Comparison of ENCODE assay signal across 2 cellular contexts in the genomic region with DNA sequence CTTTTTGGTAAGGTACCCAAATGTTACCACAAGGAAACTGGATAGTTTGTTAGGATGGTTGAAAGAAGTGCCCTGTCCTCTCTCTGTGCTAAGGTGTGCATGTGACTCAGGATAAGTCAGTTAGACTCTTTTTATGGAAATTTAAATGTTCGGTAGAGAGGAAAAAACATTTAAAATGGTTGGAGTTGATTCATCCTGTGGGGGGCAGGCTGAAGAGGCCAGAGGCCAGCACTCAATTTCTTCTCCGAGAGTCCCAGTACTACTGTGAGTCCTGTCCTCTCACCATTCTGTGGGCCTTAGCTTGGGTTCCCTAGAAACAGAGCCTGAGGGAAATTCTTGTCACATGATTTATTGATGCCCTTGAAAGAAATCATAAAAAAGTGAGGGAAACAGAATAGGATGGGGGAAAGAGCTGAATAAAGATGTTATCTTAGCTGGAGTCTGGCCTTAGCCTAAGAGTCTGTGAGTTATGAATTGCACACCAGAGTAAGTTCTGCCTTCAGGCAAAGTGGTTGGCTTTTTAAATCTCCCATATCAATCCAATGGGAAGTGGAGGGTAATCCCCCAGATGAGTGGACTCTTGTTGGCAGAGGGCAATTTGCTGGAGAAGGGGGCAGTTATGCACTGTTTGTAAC.
TF ChIP-seq lines count a peak whose summit lies in the region.

No MANE protein-coding gene starts in this region.

TF ChIP-seq in HEK293, 187 proteins besides CTCF, POLR2A, EP300 and RAD21 (continued from another document):
- no peak for TF ChIP-seq ZIC2 (tag by site-specific recombination; IDR thresholded peaks at IDR 0.05)
- TF ChIP-seq, protein P1, sequence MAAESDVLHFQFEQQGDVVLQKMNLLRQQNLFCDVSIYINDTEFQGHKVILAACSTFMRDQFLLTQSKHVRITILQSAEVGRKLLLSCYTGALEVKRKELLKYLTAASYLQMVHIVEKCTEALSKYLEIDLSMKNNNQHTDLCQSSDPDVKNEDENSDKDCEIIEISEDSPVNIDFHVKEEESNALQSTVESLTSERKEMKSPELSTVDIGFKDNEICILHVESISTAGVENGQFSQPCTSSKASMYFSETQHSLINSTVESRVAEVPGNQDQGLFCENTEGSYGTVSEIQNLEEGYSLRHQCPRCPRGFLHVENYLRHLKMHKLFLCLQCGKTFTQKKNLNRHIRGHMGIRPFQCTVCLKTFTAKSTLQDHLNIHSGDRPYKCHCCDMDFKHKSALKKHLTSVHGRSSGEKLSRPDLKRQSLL (tag by site-specific recombination; IDR thresholded peaks at IDR 0.05), result no peak
- no peak for TF ChIP-seq ZFP41 (tag by site-specific recombination; IDR thresholded peaks at IDR 0.05; ENCODE audit: borderline replicate concordance)
- TF ChIP-seq RBAK (tag by site-specific recombination; IDR thresholded peaks at IDR 0.05), result no peak
- TF ChIP-seq MEIS1 (CRISPR knock-in tag; IDR thresholded peaks at IDR 0.05; ENCODE audit: borderline replicate concordance), result peak; percentile 67; the same call in 1 of the 2 replicates
- TF ChIP-seq FEZF1 (tag by site-specific recombination; IDR thresholded peaks at IDR 0.05), result peak; percentile 55
- TF ChIP-seq ZNF473 (tag by site-specific recombination; IDR thresholded peaks at IDR 0.05), result no peak
- 0 out of 2 replicates have a peak, but pooled peaks have one; percentile 44 for TF ChIP-seq ZXDB (tag by site-specific recombination; IDR thresholded peaks at IDR 0.05)
- no peak for TF ChIP-seq ZNF416 (tag by site-specific recombination; IDR thresholded peaks at IDR 0.05)
- TF ChIP-seq, protein P2, sequence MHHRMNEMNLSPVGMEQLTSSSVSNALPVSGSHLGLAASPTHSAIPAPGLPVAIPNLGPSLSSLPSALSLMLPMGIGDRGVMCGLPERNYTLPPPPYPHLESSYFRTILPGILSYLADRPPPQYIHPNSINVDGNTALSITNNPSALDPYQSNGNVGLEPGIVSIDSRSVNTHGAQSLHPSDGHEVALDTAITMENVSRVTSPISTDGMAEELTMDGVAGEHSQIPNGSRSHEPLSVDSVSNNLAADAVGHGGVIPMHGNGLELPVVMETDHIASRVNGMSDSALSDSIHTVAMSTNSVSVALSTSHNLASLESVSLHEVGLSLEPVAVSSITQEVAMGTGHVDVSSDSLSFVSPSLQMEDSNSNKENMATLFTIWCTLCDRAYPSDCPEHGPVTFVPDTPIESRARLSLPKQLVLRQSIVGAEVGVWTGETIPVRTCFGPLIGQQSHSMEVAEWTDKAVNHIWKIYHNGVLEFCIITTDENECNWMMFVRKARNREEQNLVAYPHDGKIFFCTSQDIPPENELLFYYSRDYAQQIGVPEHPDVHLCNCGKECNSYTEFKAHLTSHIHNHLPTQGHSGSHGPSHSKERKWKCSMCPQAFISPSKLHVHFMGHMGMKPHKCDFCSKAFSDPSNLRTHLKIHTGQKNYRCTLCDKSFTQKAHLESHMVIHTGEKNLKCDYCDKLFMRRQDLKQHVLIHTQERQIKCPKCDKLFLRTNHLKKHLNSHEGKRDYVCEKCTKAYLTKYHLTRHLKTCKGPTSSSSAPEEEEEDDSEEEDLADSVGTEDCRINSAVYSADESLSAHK (tag by site-specific recombination; IDR thresholded peaks at IDR 0.05), result peak; percentile 60; the same call in 1 of the 2 replicates

TF ChIP-seq in SK-N-SH, 30 proteins besides CTCF, POLR2A, EP300 and RAD21 (continued from another document):
- TF ChIP-seq, protein P3, sequence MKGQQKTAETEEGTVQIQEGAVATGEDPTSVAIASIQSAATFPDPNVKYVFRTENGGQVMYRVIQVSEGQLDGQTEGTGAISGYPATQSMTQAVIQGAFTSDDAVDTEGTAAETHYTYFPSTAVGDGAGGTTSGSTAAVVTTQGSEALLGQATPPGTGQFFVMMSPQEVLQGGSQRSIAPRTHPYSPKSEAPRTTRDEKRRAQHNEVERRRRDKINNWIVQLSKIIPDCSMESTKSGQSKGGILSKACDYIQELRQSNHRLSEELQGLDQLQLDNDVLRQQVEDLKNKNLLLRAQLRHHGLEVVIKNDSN (IDR thresholded peaks at IDR 0.05; ENCODE audit: borderline replicate concordance, low read depth), result no peak
- TF ChIP-seq JUND (IDR thresholded peaks at IDR 0.05), result no peak
- peak; percentile 40 for TF ChIP-seq TCF12 (IDR thresholded peaks at IDR 0.05)
- no peak for TF ChIP-seq NRF1 (IDR thresholded peaks at IDR 0.05; ENCODE audit: low read depth, low read length)
- peak; percentile 84 for TF ChIP-seq GATA2 (CRISPR knock-in tag; IDR thresholded peaks at IDR 0.05)
- TF ChIP-seq MXI1 (IDR thresholded peaks at IDR 0.05; ENCODE audit: low read depth, low read length), result no peak
- TF ChIP-seq EZH2phosphoT487 (IDR thresholded peaks at IDR 0.05; ENCODE audit: borderline replicate concordance, low read depth), result no peak
- 0 out of 2 replicates have a peak, but pooled peaks have one; percentile 54 for TF ChIP-seq FOXJ3 (CRISPR knock-in tag; IDR thresholded peaks at IDR 0.05)
- no peak for TF ChIP-seq RXRA (IDR thresholded peaks at IDR 0.05; ENCODE audit: borderline replicate concordance, low read depth)
- TF ChIP-seq CHD2 (IDR thresholded peaks at IDR 0.05; ENCODE audit: low read length, partially characterized antibody), result peak; percentile 40
- peak; percentile 31; the same call in 1 of the 2 replicates for TF ChIP-seq NFIC (IDR thresholded peaks at IDR 0.05; ENCODE audit: borderline replicate concordance)
